In the genomic region with DNA sequence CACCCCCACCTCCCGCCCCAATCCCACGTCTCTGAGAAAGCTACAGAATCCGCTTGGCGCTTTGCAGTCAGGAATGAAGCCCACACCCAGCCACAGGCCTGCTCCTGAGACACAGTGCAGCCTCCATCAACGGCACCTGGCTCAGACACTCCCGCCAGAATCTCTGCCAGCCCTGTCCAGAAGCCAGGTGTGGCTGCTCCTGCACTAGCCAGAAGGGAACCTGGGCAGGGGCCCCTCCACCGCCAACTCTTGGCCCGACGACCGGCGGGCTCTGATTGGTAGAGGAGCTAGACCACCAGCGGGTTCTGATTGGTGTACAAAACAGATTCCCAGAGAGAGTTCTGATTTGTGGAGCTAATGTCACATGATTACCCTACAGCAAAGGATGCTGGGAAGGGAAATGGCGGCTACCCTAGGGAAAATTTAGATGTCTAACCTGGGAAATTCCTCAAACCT, we compare ENCODE assay signal across 2 cellular contexts.
TF ChIP-seq lines count a peak whose summit lies in the region.

No MANE protein-coding gene starts in this region.

TF ChIP-seq in Ishikawa, 13 proteins besides CTCF, POLR2A, EP300 and RAD21:
- TF ChIP-seq ZBTB7A (IDR thresholded peaks at IDR 0.05; ENCODE audit: low read depth): no peak
- TF ChIP-seq, protein P1, sequence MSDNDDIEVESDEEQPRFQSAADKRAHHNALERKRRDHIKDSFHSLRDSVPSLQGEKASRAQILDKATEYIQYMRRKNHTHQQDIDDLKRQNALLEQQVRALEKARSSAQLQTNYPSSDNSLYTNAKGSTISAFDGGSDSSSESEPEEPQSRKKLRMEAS (IDR thresholded peaks at IDR 0.05): no peak
- TF ChIP-seq, protein P2, sequence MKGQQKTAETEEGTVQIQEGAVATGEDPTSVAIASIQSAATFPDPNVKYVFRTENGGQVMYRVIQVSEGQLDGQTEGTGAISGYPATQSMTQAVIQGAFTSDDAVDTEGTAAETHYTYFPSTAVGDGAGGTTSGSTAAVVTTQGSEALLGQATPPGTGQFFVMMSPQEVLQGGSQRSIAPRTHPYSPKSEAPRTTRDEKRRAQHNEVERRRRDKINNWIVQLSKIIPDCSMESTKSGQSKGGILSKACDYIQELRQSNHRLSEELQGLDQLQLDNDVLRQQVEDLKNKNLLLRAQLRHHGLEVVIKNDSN (IDR thresholded peaks at IDR 0.05): 0 out of 2 replicates have a peak, but pooled peaks have one; percentile 35

TF ChIP-seq in K562, 482 proteins besides CTCF, POLR2A, EP300 and RAD21:
- peak; percentile 63; the same call in 1 of the 2 replicates for TF ChIP-seq TOE1 (IDR thresholded peaks at IDR 0.05; ENCODE audit: borderline replicate concordance)
- TF ChIP-seq TOE1 (CRISPR knock-in tag; IDR thresholded peaks at IDR 0.05; ENCODE audit: borderline replicate concordance, low read depth): no peak
- no peak for TF ChIP-seq RBM17 (IDR thresholded peaks at IDR 0.05; ENCODE audit: borderline replicate concordance, low read depth, low read length)
- no peak for TF ChIP-seq NEUROD1 (IDR thresholded peaks at IDR 0.05; ENCODE audit: borderline replicate concordance, low read depth, low read length, partially characterized antibody)
- TF ChIP-seq FOXK2 (conservative IDR thresholded peaks at IDR 0.05 in 1 of 2, IDR thresholded peaks at IDR 0.05 in 1 of 2; ENCODE audit: low read depth in 2 of 2): no peak
- TF ChIP-seq ZNF143 (CRISPR knock-in tag; IDR thresholded peaks at IDR 0.05): peak; percentile 64
- no peak for TF ChIP-seq RB1 (IDR thresholded peaks at IDR 0.05; ENCODE audit: low read depth)
- no peak for TF ChIP-seq ZFX (CRISPR knock-in tag; IDR thresholded peaks at IDR 0.05)
- no peak for TF ChIP-seq POLR2H (tag; IDR thresholded peaks at IDR 0.05; ENCODE audit: low read depth)
- no peak for TF ChIP-seq TRIM24 (IDR thresholded peaks at IDR 0.05)
- no peak for TF ChIP-seq POLR2B (IDR thresholded peaks at IDR 0.05; ENCODE audit: low read depth, partially characterized antibody)
- TF ChIP-seq MAZ (CRISPR knock-in tag; conservative IDR thresholded peaks at IDR 0.05 in 1 of 2, IDR thresholded peaks at IDR 0.05 in 1 of 2): no peak
- peak; percentile 31 for TF ChIP-seq NFYB (IDR thresholded peaks at IDR 0.05; ENCODE audit: extremely low read depth, insufficient read length)
- no peak for TF ChIP-seq CBX3 (IDR thresholded peaks at IDR 0.05; ENCODE audit: borderline replicate concordance in 1 of 2, low read length in 2 of 2)
- no peak for TF ChIP-seq ZNF23 (CRISPR knock-in tag; IDR thresholded peaks at IDR 0.05)
- TF ChIP-seq, protein P2 (CRISPR knock-in tag; IDR thresholded peaks at IDR 0.05): peak; percentile 47
- TF ChIP-seq, protein P3, sequence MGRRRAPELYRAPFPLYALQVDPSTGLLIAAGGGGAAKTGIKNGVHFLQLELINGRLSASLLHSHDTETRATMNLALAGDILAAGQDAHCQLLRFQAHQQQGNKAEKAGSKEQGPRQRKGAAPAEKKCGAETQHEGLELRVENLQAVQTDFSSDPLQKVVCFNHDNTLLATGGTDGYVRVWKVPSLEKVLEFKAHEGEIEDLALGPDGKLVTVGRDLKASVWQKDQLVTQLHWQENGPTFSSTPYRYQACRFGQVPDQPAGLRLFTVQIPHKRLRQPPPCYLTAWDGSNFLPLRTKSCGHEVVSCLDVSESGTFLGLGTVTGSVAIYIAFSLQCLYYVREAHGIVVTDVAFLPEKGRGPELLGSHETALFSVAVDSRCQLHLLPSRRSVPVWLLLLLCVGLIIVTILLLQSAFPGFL (CRISPR knock-in tag; IDR thresholded peaks at IDR 0.05): no peak
- TF ChIP-seq POLR2G (IDR thresholded peaks at IDR 0.05; ENCODE audit: low read depth, low read length): no peak
- TF ChIP-seq, protein P4, sequence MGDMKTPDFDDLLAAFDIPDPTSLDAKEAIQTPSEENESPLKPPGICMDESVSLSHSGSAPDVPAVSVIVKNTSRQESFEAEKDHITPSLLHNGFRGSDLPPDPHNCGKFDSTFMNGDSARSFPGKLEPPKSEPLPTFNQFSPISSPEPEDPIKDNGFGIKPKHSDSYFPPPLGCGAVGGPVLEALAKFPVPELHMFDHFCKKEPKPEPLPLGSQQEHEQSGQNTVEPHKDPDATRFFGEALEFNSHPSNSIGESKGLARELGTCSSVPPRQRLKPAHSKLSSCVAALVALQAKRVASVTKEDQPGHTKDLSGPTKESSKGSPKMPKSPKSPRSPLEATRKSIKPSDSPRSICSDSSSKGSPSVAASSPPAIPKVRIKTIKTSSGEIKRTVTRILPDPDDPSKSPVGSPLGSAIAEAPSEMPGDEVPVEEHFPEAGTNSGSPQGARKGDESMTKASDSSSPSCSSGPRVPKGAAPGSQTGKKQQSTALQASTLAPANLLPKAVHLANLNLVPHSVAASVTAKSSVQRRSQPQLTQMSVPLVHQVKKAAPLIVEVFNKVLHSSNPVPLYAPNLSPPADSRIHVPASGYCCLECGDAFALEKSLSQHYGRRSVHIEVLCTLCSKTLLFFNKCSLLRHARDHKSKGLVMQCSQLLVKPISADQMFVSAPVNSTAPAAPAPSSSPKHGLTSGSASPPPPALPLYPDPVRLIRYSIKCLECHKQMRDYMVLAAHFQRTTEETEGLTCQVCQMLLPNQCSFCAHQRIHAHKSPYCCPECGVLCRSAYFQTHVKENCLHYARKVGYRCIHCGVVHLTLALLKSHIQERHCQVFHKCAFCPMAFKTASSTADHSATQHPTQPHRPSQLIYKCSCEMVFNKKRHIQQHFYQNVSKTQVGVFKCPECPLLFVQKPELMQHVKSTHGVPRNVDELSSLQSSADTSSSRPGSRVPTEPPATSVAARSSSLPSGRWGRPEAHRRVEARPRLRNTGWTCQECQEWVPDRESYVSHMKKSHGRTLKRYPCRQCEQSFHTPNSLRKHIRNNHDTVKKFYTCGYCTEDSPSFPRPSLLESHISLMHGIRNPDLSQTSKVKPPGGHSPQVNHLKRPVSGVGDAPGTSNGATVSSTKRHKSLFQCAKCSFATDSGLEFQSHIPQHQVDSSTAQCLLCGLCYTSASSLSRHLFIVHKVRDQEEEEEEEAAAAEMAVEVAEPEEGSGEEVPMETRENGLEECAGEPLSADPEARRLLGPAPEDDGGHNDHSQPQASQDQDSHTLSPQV (IDR thresholded peaks at IDR 0.05): no peak
- TF ChIP-seq LEF1 (IDR thresholded peaks at IDR 0.05): no peak
- TF ChIP-seq PCBP2 (IDR thresholded peaks at IDR 0.05; ENCODE audit: low read depth, low read length, poor library complexity, severe bottlenecking): no peak
- TF ChIP-seq YY1 (IDR thresholded peaks at IDR 0.05; ENCODE audit: borderline replicate concordance in 1 of 3, control insufficient read depth in 1 of 3, extremely low read depth in 1 of 3, insufficient read depth in 3 of 3, insufficient read length in 1 of 3, insufficient replicate concordance in 2 of 3, low read depth in 1 of 3, low read length in 2 of 3): peak in 1 of 3 experiments; percentile 70
- TF ChIP-seq ZFP30 (CRISPR knock-in tag; IDR thresholded peaks at IDR 0.05; ENCODE audit: borderline replicate concordance): no peak
- TF ChIP-seq ZNF75A (CRISPR knock-in tag; IDR thresholded peaks at IDR 0.05): no peak
- TF ChIP-seq SMARCA4 (IDR thresholded peaks at IDR 0.05): no peak
- TF ChIP-seq, protein P5, sequence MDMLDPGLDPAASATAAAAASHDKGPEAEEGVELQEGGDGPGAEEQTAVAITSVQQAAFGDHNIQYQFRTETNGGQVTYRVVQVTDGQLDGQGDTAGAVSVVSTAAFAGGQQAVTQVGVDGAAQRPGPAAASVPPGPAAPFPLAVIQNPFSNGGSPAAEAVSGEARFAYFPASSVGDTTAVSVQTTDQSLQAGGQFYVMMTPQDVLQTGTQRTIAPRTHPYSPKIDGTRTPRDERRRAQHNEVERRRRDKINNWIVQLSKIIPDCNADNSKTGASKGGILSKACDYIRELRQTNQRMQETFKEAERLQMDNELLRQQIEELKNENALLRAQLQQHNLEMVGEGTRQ (CRISPR knock-in tag; IDR thresholded peaks at IDR 0.05): peak; percentile 46; the same call in 1 of the 2 replicates
- TF ChIP-seq, protein P6, sequence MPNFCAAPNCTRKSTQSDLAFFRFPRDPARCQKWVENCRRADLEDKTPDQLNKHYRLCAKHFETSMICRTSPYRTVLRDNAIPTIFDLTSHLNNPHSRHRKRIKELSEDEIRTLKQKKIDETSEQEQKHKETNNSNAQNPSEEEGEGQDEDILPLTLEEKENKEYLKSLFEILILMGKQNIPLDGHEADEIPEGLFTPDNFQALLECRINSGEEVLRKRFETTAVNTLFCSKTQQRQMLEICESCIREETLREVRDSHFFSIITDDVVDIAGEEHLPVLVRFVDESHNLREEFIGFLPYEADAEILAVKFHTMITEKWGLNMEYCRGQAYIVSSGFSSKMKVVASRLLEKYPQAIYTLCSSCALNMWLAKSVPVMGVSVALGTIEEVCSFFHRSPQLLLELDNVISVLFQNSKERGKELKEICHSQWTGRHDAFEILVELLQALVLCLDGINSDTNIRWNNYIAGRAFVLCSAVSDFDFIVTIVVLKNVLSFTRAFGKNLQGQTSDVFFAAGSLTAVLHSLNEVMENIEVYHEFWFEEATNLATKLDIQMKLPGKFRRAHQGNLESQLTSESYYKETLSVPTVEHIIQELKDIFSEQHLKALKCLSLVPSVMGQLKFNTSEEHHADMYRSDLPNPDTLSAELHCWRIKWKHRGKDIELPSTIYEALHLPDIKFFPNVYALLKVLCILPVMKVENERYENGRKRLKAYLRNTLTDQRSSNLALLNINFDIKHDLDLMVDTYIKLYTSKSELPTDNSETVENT (CRISPR knock-in tag; IDR thresholded peaks at IDR 0.05): no peak
- TF ChIP-seq SIRT6 (IDR thresholded peaks at IDR 0.05; ENCODE audit: low read depth, low read length): no peak
- no peak for TF ChIP-seq GATAD2B (IDR thresholded peaks at IDR 0.05; ENCODE audit: borderline replicate concordance)
- no peak for TF ChIP-seq SLC30A9 (CRISPR knock-in tag; IDR thresholded peaks at IDR 0.05)
- no peak for TF ChIP-seq ZNF57 (CRISPR knock-in tag; IDR thresholded peaks at IDR 0.05)
- no peak for TF ChIP-seq ZBED1 (IDR thresholded peaks at IDR 0.05)
- TF ChIP-seq SMARCA5 (IDR thresholded peaks at IDR 0.05): no peak
- TF ChIP-seq, protein P7, sequence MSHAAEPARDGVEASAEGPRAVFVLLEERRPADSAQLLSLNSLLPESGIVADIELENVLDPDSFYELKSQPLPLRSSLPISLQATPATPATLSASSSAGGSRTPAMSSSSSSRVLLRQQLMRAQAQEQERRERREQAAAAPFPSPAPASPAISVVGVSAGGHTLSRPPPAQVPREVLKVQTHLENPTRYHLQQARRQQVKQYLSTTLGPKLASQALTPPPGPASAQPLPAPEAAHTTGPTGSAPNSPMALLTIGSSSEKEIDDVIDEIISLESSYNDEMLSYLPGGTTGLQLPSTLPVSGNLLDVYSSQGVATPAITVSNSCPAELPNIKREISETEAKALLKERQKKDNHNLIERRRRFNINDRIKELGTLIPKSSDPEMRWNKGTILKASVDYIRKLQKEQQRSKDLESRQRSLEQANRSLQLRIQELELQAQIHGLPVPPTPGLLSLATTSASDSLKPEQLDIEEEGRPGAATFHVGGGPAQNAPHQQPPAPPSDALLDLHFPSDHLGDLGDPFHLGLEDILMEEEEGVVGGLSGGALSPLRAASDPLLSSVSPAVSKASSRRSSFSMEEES (CRISPR knock-in tag; IDR thresholded peaks at IDR 0.05): peak; percentile 55
- TF ChIP-seq RHOXF2B (CRISPR knock-in tag; conservative IDR thresholded peaks at IDR 0.05): no peak
- TF ChIP-seq, protein P8, sequence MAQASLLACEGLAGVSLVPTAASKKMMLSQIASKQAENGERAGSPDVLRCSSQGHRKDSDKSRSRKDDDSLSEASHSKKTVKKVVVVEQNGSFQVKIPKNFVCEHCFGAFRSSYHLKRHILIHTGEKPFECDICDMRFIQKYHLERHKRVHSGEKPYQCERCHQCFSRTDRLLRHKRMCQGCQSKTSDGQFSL (CRISPR knock-in tag; IDR thresholded peaks at IDR 0.05): no peak
- TF ChIP-seq, protein P8 (tag; IDR thresholded peaks at IDR 0.05): no peak
- TF ChIP-seq ELF2 (CRISPR knock-in tag; IDR thresholded peaks at IDR 0.05): no peak
- TF ChIP-seq RAD51 (IDR thresholded peaks at IDR 0.05; ENCODE audit: borderline replicate concordance, low read depth): peak; percentile 45; the same call in 1 of the 2 replicates
- no peak for TF ChIP-seq NR3C1 (CRISPR knock-in tag; IDR thresholded peaks at IDR 0.05)
